18 cellular contexts compared by ENCODE assay signal in genomic region chr12:6116481-6117021, GRCh38. TPM values are rescaled to one million over a fixed set of nuclear protein-coding genes. Genes with fewer than 3 reads are reported as not detected.
DNase-seq lines count a peak whose midpoint lies in the region; ATAC-seq and TF ChIP-seq lines count a peak whose summit lies in the region.
"Had no signal": no experiment of that assay in that cellular context is flagged by ENCODE, and none has a peak within 500 bp of the region (broad histone marks: within the 10 kb centered on the region; RNA-seq: fewer than 3 reads in every experiment).

No MANE protein-coding gene starts in this region.

- peak overlapping the region; percentile 7 to 72 for H3K27ac ChIP-seq in breast epithelium
- H3K27ac ChIP-seq: SK-N-MC had no signal

- intact Hi-C loops in breast epithelium (cut with DNase I; ENCODE audit: low total_unique reads) (no loop called here), sciatic nerve (cut with DNase I) (no loop called here)

- H3K27me3 ChIP-seq in breast epithelium, result no peaks in the 10 kb centered on the region
- H3K27me3 ChIP-seq: ascending aorta had no signal

- peak; percentile 56 for DNase-seq in HT1080 (ENCODE audit: low read depth)
- DNase-seq in breast epithelium (ENCODE audit: low spot score in 2 of 2), result no peak
- peak; percentile 87 for DNase-seq in islet precursor cell
- peak; percentile 53 for DNase-seq in sciatic nerve (ENCODE audit: low spot score)
- DNase-seq in NCI-H748 treated with DMSO at 0.1 percent for 48 hours (lab: John Stamatoyannopoulos, UW), result no peak
- no peak for DNase-seq in SIG-M5 treated with dmso at 0.1 percent for 504 hours (lab: John Stamatoyannopoulos, UW; ENCODE audit: unreplicated experiment)
- DNase-seq in T-helper 1 cell, result no peak
- DNase-seq: activated T-cell treated with anti-CD3 and anti-CD28 coated beads, Interleukin-2, amount 50 U/mL, for 4 hours; C1 segment of cervical spinal cord; erythroblast; NCI-H1092 treated with DMSO at 0.1 percent for 48 hours; NCI-H524 treated with DMSO at 0.1 percent for 48 hours; stimulated activated CD4-positive, alpha-beta T cell treated with anti-CD3 and anti-CD28 coated beads, Interleukin-4, amount 100 ng/mL, for 1 hour; stimulated activated naive CD8-positive, alpha-beta T cell treated with anti-CD3 and anti-CD28 coated beads, Interleukin-15, Interleukin-2, amounts not matched to agents 100 U/mL and 50 U/mL, for 24 hours had no signal

- TF ChIP-seq CTCF in breast epithelium (IDR thresholded peaks at IDR 0.05), result no peak

- no peaks in the 10 kb centered on the region for H3K4me1 ChIP-seq in breast epithelium
- H3K4me1 ChIP-seq: ascending aorta had no signal

- no peaks in the 10 kb centered on the region for H3K36me3 ChIP-seq in breast epithelium
- H3K36me3 ChIP-seq: ascending aorta had no signal

- TF ChIP-seq POLR2A in breast epithelium (IDR thresholded peaks at IDR 0.05), result no peak

- H3K4me3 ChIP-seq in breast epithelium, result no peak overlapping the region
- H3K4me3 ChIP-seq: ascending aorta, SK-N-MC had no signal

- no peaks in the 10 kb centered on the region for H3K9me3 ChIP-seq in breast epithelium
- H3K9me3 ChIP-seq: ascending aorta had no signal

- peak; percentile 25 for ATAC-seq in sciatic nerve
- ATAC-seq in GM18520 (IDR thresholded peaks at IDR 0.05; ENCODE audit: unreplicated experiment), result no peak
- ATAC-seq: activated CD4-positive, CD25-positive, alpha-beta regulatory T cell treated with anti-CD3 and anti-CD28 coated beads, Interleukin-2, amount 50 U/mL, for 24 hours; activated T-cell treated with anti-CD3 and anti-CD28 coated beads, Interleukin-2, amount 50 U/mL, for 4 hours had no signal

RNA-seq across cellular contexts. Expression of gene VWF, which starts 7.9 kb away (rescaled TPM):
- not detected in 2 replicates for total RNA-seq in HT1080 (2014; rRNA removed; shearing (Covaris generic))
- polyA plus RNA-seq in HT1080 (2015; cell fraction: cytosol; rRNA removed), result 0.01 and 0.03 TPM in 2 replicates
- 0.02 TPM in 2 replicates for polyA plus RNA-seq in HT1080 (2015; cell fraction: nucleus; rRNA removed)
- total RNA-seq in breast epithelium, result 100 to 1,000 TPM in 2 of 3 donors, 10 to 100 TPM in 1; 60.3 to 267 (median 117) TPM
- total RNA-seq in sciatic nerve, result 655 TPM

Comparison
In these comparisons a context has a peak if more than half of its experiments do, and no peak if none do; other contexts are left out.
1. DNase-seq: peak in HT1080 (single experiment), islet precursor cell (single experiment) and sciatic nerve (single experiment); none in breast epithelium (0 of 2), NCI-H748 treated with DMSO at 0.1 percent for 48 hours (single experiment), SIG-M5 treated with dmso at 0.1 percent for 504 hours (single experiment) and T-helper 1 cell (0 of 5).
2. RNA of gene VWF, which starts 7.9 kb away (total RNA-seq): 655 TPM in sciatic nerve (single experiment) and 60.3 to 267 TPM in breast epithelium; not detected in HT1080; every median in the first group is over 10 times any median in the second.